15 cellular contexts compared by ENCODE assay signal in the genomic region with DNA sequence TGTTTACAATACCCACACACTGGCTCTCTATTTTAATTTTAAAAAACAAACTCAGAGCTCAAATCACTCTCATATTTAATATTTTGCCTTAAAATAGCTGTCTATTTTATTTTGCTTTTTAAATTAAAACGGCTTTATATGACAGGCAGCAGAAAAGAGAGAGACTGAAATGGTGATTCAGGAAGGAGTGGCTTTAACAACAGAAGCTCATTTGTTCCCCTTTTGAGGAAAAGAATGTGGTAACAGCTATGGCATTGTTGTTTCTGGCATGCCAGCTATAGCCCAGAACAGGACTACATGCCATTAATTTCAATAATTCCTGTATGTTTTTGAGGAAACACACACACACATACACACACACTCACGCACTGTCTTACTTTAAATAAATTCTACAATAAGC.
A peak's percentile ranks its signal among the peaks of the same experiment; 100 is the strongest.
DNase-seq lines count a peak whose midpoint lies in the region; ATAC-seq, FAIRE-seq and TF ChIP-seq lines count a peak whose summit lies in the region.
"Had no signal": no experiment of that assay in that cellular context is flagged by ENCODE, and none has a peak within 500 bp of the region (broad histone marks: within the 10 kb centered on the region; RNA-seq: fewer than 3 reads in every experiment).

No MANE protein-coding gene starts in this region.

- no peak for FAIRE-seq in astrocyte (lab: Jason Lieb, UNC)
- FAIRE-seq in frontal cortex (lab: Jason Lieb, UNC), result peak; percentile 52
- FAIRE-seq: endometrium, G401.6 had no signal

- H3K4me1 Mint-ChIP-seq in GM23338 (peaks cover 32% of the 10 kb centered on the region), astrocyte (ENCODE audit: low read depth, unreplicated experiment) (peaks cover 19% of the 10 kb centered on the region)
- H3K4me1 Mint-ChIP-seq: activated B cell treated with CpG ODN at 0.5 μM for 24 hours had no signal

- H3K27me3 Mint-ChIP-seq in GM23338 (ENCODE audit: insufficient read depth, low read depth, poor library complexity), result peaks cover 13% of the 10 kb centered on the region
- no peaks in the 10 kb centered on the region for H3K27me3 Mint-ChIP-seq in astrocyte (ENCODE audit: low read depth, unreplicated experiment)
- H3K27me3 Mint-ChIP-seq: activated B cell treated with CpG ODN at 0.5 μM for 24 hours; natural killer cell treated with Interleukin-12 subunit alpha and Interleukin-12 subunit beta and Interleukin-15 and Interleukin-18, amount 100 ng/mL, for 72 hours had no signal

- intact Hi-C loops in sciatic nerve (cut with DNase I), result no loop called here

- H3K4me1 ChIP-seq in GM23338 (ENCODE audit: insufficient read depth) (peaks cover 24% of the 10 kb centered on the region), astrocyte (ENCODE audit: insufficient read depth, low read length) (peaks cover 20% of the 10 kb centered on the region)
- H3K4me1 ChIP-seq in effector memory CD4-positive, alpha-beta T cell (ENCODE audit: control insufficient read depth, insufficient read depth, low read length, poor library complexity, severe bottlenecking), result no peaks in the 10 kb centered on the region

- DNase-seq in GM23338 (ENCODE audit: low spot score) (no peak), astrocyte (ENCODE audit: low read depth) (peak; percentile 73), frontal cortex (ENCODE audit: low spot score in 2 of 2) (no peak), sciatic nerve (ENCODE audit: low spot score) (no peak), GM19238 (ENCODE audit: insufficient read length, low spot score) (no peak), mucosa of gallbladder (ENCODE audit: low spot score) (no peak)
- no peak for DNase-seq in effector memory CD4-positive, alpha-beta T cell
- DNase-seq: activated B cell treated with CpG ODN at 0.5 μM for 24 hours; activated T-cell treated with anti-CD3 and anti-CD28 coated beads, Interleukin-2, amount 50 U/mL, for 1 hour; NCI-H510A; Right ventricle myocardium superior had no signal

- H3K4me3 Mint-ChIP-seq in GM23338, result no peak overlapping the region
- H3K4me3 Mint-ChIP-seq in astrocyte (ENCODE audit: unreplicated experiment), result no peak overlapping the region
- H3K4me3 Mint-ChIP-seq: activated B cell treated with CpG ODN at 0.5 μM for 24 hours; natural killer cell treated with Interleukin-12 subunit alpha and Interleukin-12 subunit beta and Interleukin-15 and Interleukin-18, amount 100 ng/mL, for 72 hours had no signal

- H3K27ac Mint-ChIP-seq in GM23338 (no peak overlapping the region), astrocyte (ENCODE audit: unreplicated experiment) (no peak overlapping the region)
- H3K27ac Mint-ChIP-seq: activated B cell treated with CpG ODN at 0.5 μM for 24 hours; natural killer cell treated with Interleukin-12 subunit alpha and Interleukin-12 subunit beta and Interleukin-15 and Interleukin-18, amount 100 ng/mL, for 72 hours had no signal

- peak overlapping the region; percentile 53; the same call in 1 of the 2 replicates for H3K4me2 ChIP-seq in GM23338
- peak overlapping the region; percentile 37 for H3K4me2 ChIP-seq in astrocyte (ENCODE audit: low read length)

- no peaks in the 10 kb centered on the region for H3F3A ChIP-seq in GM23338 (replicated peaks; ENCODE audit: low read depth)

- peak overlapping the region; percentile 22 for H3K9ac ChIP-seq in astrocyte (ENCODE audit: low read length)

- no peak overlapping the region for H2AFZ ChIP-seq in GM23338
- no peak overlapping the region for H2AFZ ChIP-seq in astrocyte (ENCODE audit: low read depth, low read length)

- H4K20me1 ChIP-seq in GM23338 (replicated peaks; ENCODE audit: insufficient read depth), result no peaks in the 10 kb centered on the region
- H4K20me1 ChIP-seq in astrocyte (ENCODE audit: insufficient read depth, low read length), result no peaks in the 10 kb centered on the region

- TF ChIP-seq CTCF in GM23338 (conservative IDR thresholded peaks at IDR 0.05; ENCODE audit: low read depth in 2 of 2) (no peak), astrocyte (IDR thresholded peaks at IDR 0.05; ENCODE audit: insufficient read depth, low read depth, low read length) (no peak)

- H3K36me3 Mint-ChIP-seq in GM23338 (ENCODE audit: low read depth) (no peaks in the 10 kb centered on the region), astrocyte (ENCODE audit: low read depth, unreplicated experiment) (no peaks in the 10 kb centered on the region)
- H3K36me3 Mint-ChIP-seq: natural killer cell treated with Interleukin-12 subunit alpha and Interleukin-12 subunit beta and Interleukin-15 and Interleukin-18, amount 100 ng/mL, for 72 hours had no signal

- ATAC-seq in GM23338 (peak; percentile 65), sciatic nerve (peak; percentile 55), GM21723 (IDR thresholded peaks at IDR 0.05; ENCODE audit: unreplicated experiment) (no peak)
- ATAC-seq: natural killer cell treated with Interleukin-12 subunit alpha and Interleukin-12 subunit beta and Interleukin-15 and Interleukin-18, amount 100 ng/mL, for 72 hours had no signal

- H3K27me3 ChIP-seq in GM23338 (ENCODE audit: insufficient read depth), result peaks cover 20% of the 10 kb centered on the region
- H3K27me3 ChIP-seq in astrocyte (ENCODE audit: insufficient read depth, low read length), result no peaks in the 10 kb centered on the region
- no peaks in the 10 kb centered on the region for H3K27me3 ChIP-seq in effector memory CD4-positive, alpha-beta T cell (replicated peaks; ENCODE audit: control insufficient read depth, insufficient read depth, low read length, poor library complexity, severe bottlenecking)

- H3K36me3 ChIP-seq in GM23338 (ENCODE audit: insufficient read depth) (no peaks in the 10 kb centered on the region), astrocyte (ENCODE audit: insufficient read depth, low read length) (no peaks in the 10 kb centered on the region)
- no peaks in the 10 kb centered on the region for H3K36me3 ChIP-seq in effector memory CD4-positive, alpha-beta T cell (ENCODE audit: control insufficient read depth, insufficient read depth, low read length)

- H3K27ac ChIP-seq in GM23338 (ENCODE audit: low read depth) (no peak overlapping the region), astrocyte (ENCODE audit: low read depth, low read length) (peak overlapping the region; percentile 18)
- H3K27ac ChIP-seq in effector memory CD4-positive, alpha-beta T cell (ENCODE audit: insufficient read depth, low read length, poor library complexity, severe bottlenecking), result no peak overlapping the region

- H3K9me3 Mint-ChIP-seq in GM23338 (no peaks in the 10 kb centered on the region), astrocyte (ENCODE audit: unreplicated experiment) (no peaks in the 10 kb centered on the region)
- H3K9me3 Mint-ChIP-seq: activated B cell treated with CpG ODN at 0.5 μM for 24 hours had no signal

- H3K9me3 ChIP-seq in astrocyte (ENCODE audit: insufficient read depth, low read depth, low read length), result no peaks in the 10 kb centered on the region
- no peaks in the 10 kb centered on the region for H3K9me3 ChIP-seq in effector memory CD4-positive, alpha-beta T cell (ENCODE audit: control insufficient read depth, low read length)

- H3K9me2 ChIP-seq in GM23338 (ENCODE audit: insufficient read depth), result no peaks in the 10 kb centered on the region

- H3K4me3 ChIP-seq in GM23338 (no peak overlapping the region), astrocyte (ENCODE audit: insufficient read depth, low read depth, low read length) (no peak overlapping the region)
- H3K4me3 ChIP-seq in effector memory CD4-positive, alpha-beta T cell (ENCODE audit: insufficient read depth, low read depth, low read length, poor library complexity, severe bottlenecking), result no peak overlapping the region

- H3K79me2 ChIP-seq in GM23338 (replicated peaks; ENCODE audit: insufficient read depth) (no peaks in the 10 kb centered on the region), astrocyte (ENCODE audit: insufficient read depth, low read length) (no peaks in the 10 kb centered on the region)

TF ChIP-seq in GM23338, 12 proteins besides CTCF, POLR2A, EP300 and RAD21 (continues in another document):
- TF ChIP-seq, protein P1, sequence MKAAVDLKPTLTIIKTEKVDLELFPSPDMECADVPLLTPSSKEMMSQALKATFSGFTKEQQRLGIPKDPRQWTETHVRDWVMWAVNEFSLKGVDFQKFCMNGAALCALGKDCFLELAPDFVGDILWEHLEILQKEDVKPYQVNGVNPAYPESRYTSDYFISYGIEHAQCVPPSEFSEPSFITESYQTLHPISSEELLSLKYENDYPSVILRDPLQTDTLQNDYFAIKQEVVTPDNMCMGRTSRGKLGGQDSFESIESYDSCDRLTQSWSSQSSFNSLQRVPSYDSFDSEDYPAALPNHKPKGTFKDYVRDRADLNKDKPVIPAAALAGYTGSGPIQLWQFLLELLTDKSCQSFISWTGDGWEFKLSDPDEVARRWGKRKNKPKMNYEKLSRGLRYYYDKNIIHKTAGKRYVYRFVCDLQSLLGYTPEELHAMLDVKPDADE (IDR thresholded peaks at IDR 0.05), result no peak
- TF ChIP-seq CREB1 (CRISPR knock-in tag; IDR thresholded peaks at IDR 0.05; ENCODE audit: low read depth) (no peak), EZH2 (IDR thresholded peaks at IDR 0.05; ENCODE audit: low read depth, unreplicated experiment) (no peak), ZNF331 (CRISPR knock-in tag; IDR thresholded peaks at IDR 0.05; ENCODE audit: low read depth) (no peak), POLR2AphosphoS5 (IDR thresholded peaks at IDR 0.05; ENCODE audit: low read depth) (no peak), JUNB (IDR thresholded peaks at IDR 0.05; ENCODE audit: unreplicated experiment) (no peak), EZH2phosphoT487 (IDR thresholded peaks at IDR 0.05; ENCODE audit: unreplicated experiment) (no peak)
